7 cellular contexts compared by ENCODE assay signal in genomic region chr16:88265286-88265938, GRCh38.
DNase-seq lines count a peak whose midpoint lies in the region; ATAC-seq, FAIRE-seq and TF ChIP-seq lines count a peak whose summit lies in the region.
"Not testable (repeated sequence)": the region's sequence is repeated elsewhere in the genome, so short reads cannot be mapped to it uniquely, and the experiment has no call there.

No MANE protein-coding gene starts in this region.

- not testable (repeated sequence) for H2AFZ ChIP-seq in HepG2 (ENCODE audit: low read length)

- H3K27me3 Mint-ChIP-seq in activated CD8-positive, alpha-beta T cell treated with anti-CD3 and anti-CD28 coated beads for 36 hours: peaks cover 18% of the 10 kb centered on the region

- ATAC-seq in GM21825 (IDR thresholded peaks at IDR 0.05; ENCODE audit: unreplicated experiment) (peak; percentile 18), HepG2 (peak; percentile 7; the same call in 1 of the 3 replicates)
- peak; percentile 38 for ATAC-seq in activated CD8-positive, alpha-beta T cell treated with anti-CD3 and anti-CD28 coated beads for 36 hours

- POLR2A ChIA-PET in activated CD8-positive, alpha-beta T cell treated with anti-CD3 and anti-CD28 coated beads for 36 hours (lab: Charles Lee); HepG2 (lab: Yijun Ruan, JAX): not testable (repeated sequence)

- CTCF ChIA-PET in activated CD8-positive, alpha-beta T cell treated with anti-CD3 and anti-CD28 coated beads for 36 hours (lab: Charles Lee); HepG2 (lab: Yijun Ruan, JAX; ENCODE audit: low intra/inter-chr PET ratio, low total read pairs): not testable (repeated sequence)

- not testable (repeated sequence) for H3K27ac Mint-ChIP-seq in activated CD8-positive, alpha-beta T cell treated with anti-CD3 and anti-CD28 coated beads for 36 hours

- H3K9ac ChIP-seq in HepG2 (ENCODE audit: insufficient read depth, low read depth, low read length): not testable (repeated sequence)

- H4K20me1 ChIP-seq in HepG2 (ENCODE audit: insufficient read depth, low read length): not testable (repeated sequence)

- not testable (repeated sequence) for TF ChIP-seq RAD21 in HepG2 (CRISPR knock-in tag; IDR thresholded peaks at IDR 0.05)

- not testable (repeated sequence) for TF ChIP-seq EP300 in HepG2 (IDR thresholded peaks at IDR 0.05; ENCODE audit: low read depth in 2 of 2, low read length in 2 of 2); HepG2 (CRISPR knock-in tag; IDR thresholded peaks at IDR 0.05; ENCODE audit: borderline replicate concordance)

- DNase-seq in GM12892 (ENCODE audit: insufficient read length); brain microvascular endothelial cell; HepG2 (ENCODE audit: low spot score): not testable (repeated sequence)
- DNase-seq in HK-2 (ENCODE audit: unreplicated experiment): peak; percentile 17
- DNase-seq in activated CD8-positive, alpha-beta T cell treated with anti-CD3 and anti-CD28 coated beads for 36 hours: peak; percentile 50
- peak; percentile 28 for DNase-seq in stimulated activated CD8-positive, alpha-beta memory T cell treated with anti-CD3 and anti-CD28 coated beads, Interleukin-4, amount 100 ng/mL, for 24 hours (ENCODE audit: low read depth)

- not testable (repeated sequence) for BruUV-seq in HepG2 (replicated peaks; lab: Mats Ljungman, UMichigan)

- not testable (repeated sequence) for H3K4me1 ChIP-seq in HepG2 (ENCODE audit: insufficient read depth, low read length)

- TF ChIP-seq CTCF in activated CD8-positive, alpha-beta T cell treated with anti-CD3 and anti-CD28 coated beads for 36 hours (IDR thresholded peaks at IDR 0.05); brain microvascular endothelial cell (IDR thresholded peaks at IDR 0.05; ENCODE audit: low read depth, low read length, missing control alignments); HepG2 (CRISPR knock-in tag; IDR thresholded peaks at IDR 0.05): not testable (repeated sequence)

- H3K36me3 ChIP-seq in brain microvascular endothelial cell (replicated peaks); HepG2 (replicated peaks in 1 of 2; ENCODE audit: control insufficient read depth in 1 of 2, insufficient read depth in 2 of 2, low read length in 2 of 2): not testable (repeated sequence)

- not testable (repeated sequence) for H3K36me3 Mint-ChIP-seq in activated CD8-positive, alpha-beta T cell treated with anti-CD3 and anti-CD28 coated beads for 36 hours (ENCODE audit: low read depth)

- not testable (repeated sequence) for H3K9me3 Mint-ChIP-seq in activated CD8-positive, alpha-beta T cell treated with anti-CD3 and anti-CD28 coated beads for 36 hours

- H3K4me2 ChIP-seq in HepG2 (ENCODE audit: low read depth, low read length): not testable (repeated sequence)

- H3K27ac ChIP-seq in brain microvascular endothelial cell: peak overlapping the region; percentile 78
- not testable (repeated sequence) for H3K27ac ChIP-seq in HepG2 (ENCODE audit: extremely low read length, insufficient read depth, low read length)

- FAIRE-seq in GM12892 (lab: Jason Lieb, UNC): peak; percentile 91
- FAIRE-seq in HepG2 (lab: Jason Lieb, UNC): not testable (repeated sequence)

- not testable (repeated sequence) for H3K4me1 Mint-ChIP-seq in activated CD8-positive, alpha-beta T cell treated with anti-CD3 and anti-CD28 coated beads for 36 hours (ENCODE audit: low read depth)

- not testable (repeated sequence) for H3K4me3 ChIP-seq in brain microvascular endothelial cell (ENCODE audit: low read depth, low read length); HepG2 (replicated peaks in 1 of 3; ENCODE audit: insufficient read depth in 1 of 3, low read depth in 2 of 3, low read length in 3 of 3)

- not testable (repeated sequence) for H3K79me2 ChIP-seq in HepG2 (ENCODE audit: insufficient read depth, low read length)

- H3K27me3 ChIP-seq in brain microvascular endothelial cell (replicated peaks): not testable (repeated sequence)
- peaks cover 9 to 49% of the 10 kb centered on the region in 2 experiments for H3K27me3 ChIP-seq in HepG2 (ENCODE audit: control insufficient read depth in 1 of 2, insufficient read depth in 2 of 2, low read length in 2 of 2)

- TF ChIP-seq POLR2A in GM12892 (IDR thresholded peaks at IDR 0.05; ENCODE audit: low read depth, low read length); HepG2 (IDR thresholded peaks at IDR 0.05; ENCODE audit: insufficient read depth in 1 of 2, low read depth in 2 of 2, low read length in 2 of 2): not testable (repeated sequence)

- H3K9me3 ChIP-seq in HepG2 (ENCODE audit: low read length): not testable (repeated sequence)

- H3K4me3 Mint-ChIP-seq in activated CD8-positive, alpha-beta T cell treated with anti-CD3 and anti-CD28 coated beads for 36 hours: not testable (repeated sequence)

- WGBS in HepG2 (ENCODE audit: low lambda C conversion rate): 50% methylated on average over 2 of the region's 25 CpGs

- intact Hi-C loops in activated CD8-positive, alpha-beta T cell treated with anti-CD3 and anti-CD28 coated beads for 36 hours (cut with micrococcal nuclease); HepG2 (cut with micrococcal nuclease; ENCODE audit: unreplicated experiment): not testable (repeated sequence)

- in situ Hi-C loops in brain microvascular endothelial cell (cut with HindIII; ENCODE audit: low pct_ligation_motif_present, low sequenced_read_pairs); HepG2 (cut with HindIII; ENCODE audit: extremely low pct_ligation_motif_present, low pct_unique_long_range_greater_than_20kb): not testable (repeated sequence)

TF ChIP-seq in HepG2, 621 proteins besides CTCF, POLR2A, EP300 and RAD21:
- TF ChIP-seq ZNF629 (CRISPR knock-in tag; conservative IDR thresholded peaks at IDR 0.05): peak; percentile 83
